8 cellular contexts compared by ENCODE assay signal in the genomic region with DNA sequence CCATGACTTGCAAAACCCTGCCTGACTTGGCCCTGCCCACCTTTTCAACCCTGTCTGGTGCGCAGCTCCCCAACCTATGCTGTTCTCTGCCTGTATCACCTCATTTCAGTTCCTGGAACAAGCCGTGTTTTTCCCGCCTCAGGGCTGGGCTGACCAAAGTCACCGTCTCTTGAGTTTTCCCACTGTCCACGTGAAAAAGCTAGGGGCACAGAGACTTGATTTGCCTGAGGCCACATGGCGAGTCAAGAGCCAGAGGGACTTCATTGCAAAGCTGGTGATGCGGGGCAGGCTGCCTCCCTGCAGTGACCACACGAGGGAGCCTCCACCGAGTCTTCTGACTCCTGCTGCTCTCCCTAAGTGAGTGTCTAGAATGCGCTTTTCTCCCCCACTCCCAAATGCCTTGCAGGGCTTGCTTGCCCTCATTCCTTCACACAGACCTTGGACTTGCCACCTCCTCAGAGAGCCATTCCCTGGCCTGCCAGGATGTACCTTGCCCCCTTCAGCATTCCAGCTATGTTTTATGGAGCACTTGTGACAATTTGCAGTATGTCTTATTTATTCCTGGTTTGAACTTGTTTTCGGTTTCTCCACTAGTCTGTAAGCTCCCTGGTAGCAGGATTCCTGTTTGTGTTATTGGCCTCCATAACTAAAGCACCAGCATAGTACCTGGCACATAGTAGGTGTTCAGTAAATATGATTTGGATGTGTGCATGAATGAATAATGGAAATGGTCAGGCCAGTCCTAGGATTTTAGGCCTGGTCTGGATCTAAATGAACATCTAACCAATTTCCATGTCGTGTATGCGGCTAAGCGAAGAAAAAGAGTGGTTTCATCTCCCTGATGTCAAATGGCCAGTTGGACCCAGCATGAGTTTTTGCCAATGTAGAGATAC.
A peak's percentile ranks its signal among the peaks of the same experiment; 100 is the strongest.
DNase-seq lines count a peak whose midpoint lies in the region; ATAC-seq and TF ChIP-seq lines count a peak whose summit lies in the region.

No MANE protein-coding gene starts in this region.

- no peak overlapping the region for H3K27ac ChIP-seq in coronary artery

- no peak overlapping the region; the same call in 1 of the 2 replicates for H3K4me3 ChIP-seq in AG09309 (ENCODE audit: control insufficient read depth, low read depth, low read length)
- H3K4me3 ChIP-seq in GM12864 (ENCODE audit: low read depth, low read length) = no peak overlapping the region
- no peak overlapping the region for H3K4me3 ChIP-seq in coronary artery

- no peak overlapping the region for H3K27ac Mint-ChIP-seq in activated CD4-positive, alpha-beta T cell treated with anti-CD3 and anti-CD28 coated beads, Interleukin-2, amount 10 ng/mL, durations not matched to agents 7 days and 5 days
- H3K27ac Mint-ChIP-seq in osteocyte (ENCODE audit: unreplicated experiment) = peak overlapping the region; percentile 46

- POLR2A ChIA-PET in activated CD4-positive, alpha-beta T cell treated with anti-CD3 and anti-CD28 coated beads, Interleukin-2, amount 10 ng/mL, durations not matched to agents 7 days and 5 days (lab: Charles Lee) = no interaction called here

- no peaks in the 10 kb centered on the region for H3K27me3 Mint-ChIP-seq in activated CD4-positive, alpha-beta T cell treated with anti-CD3 and anti-CD28 coated beads, Interleukin-2, amount 10 ng/mL, durations not matched to agents 7 days and 5 days
- H3K27me3 Mint-ChIP-seq in osteocyte (ENCODE audit: unreplicated experiment) = no peaks in the 10 kb centered on the region

- CTCF ChIA-PET in activated CD4-positive, alpha-beta T cell treated with anti-CD3 and anti-CD28 coated beads, Interleukin-2, amount 10 ng/mL, durations not matched to agents 7 days and 5 days (lab: Charles Lee) = no interaction called here

- no peak overlapping the region for H3K4me3 Mint-ChIP-seq in activated CD4-positive, alpha-beta T cell treated with anti-CD3 and anti-CD28 coated beads, Interleukin-2, amount 10 ng/mL, durations not matched to agents 7 days and 5 days
- no peak overlapping the region for H3K4me3 Mint-ChIP-seq in osteocyte (ENCODE audit: unreplicated experiment)

- no peak for ATAC-seq in GM21576 (IDR thresholded peaks at IDR 0.05; ENCODE audit: unreplicated experiment)

- H3K9me3 Mint-ChIP-seq in activated CD4-positive, alpha-beta T cell treated with anti-CD3 and anti-CD28 coated beads, Interleukin-2, amount 10 ng/mL, durations not matched to agents 7 days and 5 days = no peaks in the 10 kb centered on the region
- H3K9me3 Mint-ChIP-seq in osteocyte (ENCODE audit: unreplicated experiment) = no peaks in the 10 kb centered on the region

- no peaks in the 10 kb centered on the region for H3K36me3 Mint-ChIP-seq in activated CD4-positive, alpha-beta T cell treated with anti-CD3 and anti-CD28 coated beads, Interleukin-2, amount 10 ng/mL, durations not matched to agents 7 days and 5 days (ENCODE audit: low read depth)
- no peaks in the 10 kb centered on the region for H3K36me3 Mint-ChIP-seq in osteocyte (ENCODE audit: unreplicated experiment)

- DNase-seq in AG09309 (ENCODE audit: low read depth) (peak; percentile 71), GM12864 (ENCODE audit: low read depth) (no peak), NCI-H2029 treated with DMSO at 0.1 percent for 48 hours (lab: John Stamatoyannopoulos, UW) (peak; percentile 14), foreskin melanocyte (peak; percentile 29), osteocyte (ENCODE audit: extremely low spot score, unreplicated experiment) (no peak), coronary artery (ENCODE audit: low spot score) (no peak)
- peak; percentile 33 for DNase-seq in activated CD4-positive, alpha-beta T cell treated with anti-CD3 and anti-CD28 coated beads, Interleukin-2, amount 10 ng/mL, durations not matched to agents 7 days and 5 days

- peaks cover 9% of the 10 kb centered on the region for H3K4me1 Mint-ChIP-seq in activated CD4-positive, alpha-beta T cell treated with anti-CD3 and anti-CD28 coated beads, Interleukin-2, amount 10 ng/mL, durations not matched to agents 7 days and 5 days
- H3K4me1 Mint-ChIP-seq in osteocyte (ENCODE audit: unreplicated experiment) = peaks cover 20% of the 10 kb centered on the region

- peak; percentile 92 for TF ChIP-seq CTCF in AG09309 (IDR thresholded peaks at IDR 0.05; ENCODE audit: control insufficient read depth, insufficient read depth, low read depth, low read length, missing control alignments)
- peak; percentile 74 for TF ChIP-seq CTCF in GM12864 (IDR thresholded peaks at IDR 0.05; ENCODE audit: low read depth, low read length, missing control alignments)
- peak; percentile 87 for TF ChIP-seq CTCF in osteocyte (IDR thresholded peaks at IDR 0.05)
- no peak for TF ChIP-seq CTCF in coronary artery (IDR thresholded peaks at IDR 0.05)

Comparison
In these comparisons a context has a peak if more than half of its experiments do, and no peak if none do; other contexts are left out.
1. DNase-seq: peak in AG09309 (single experiment), NCI-H2029 treated with DMSO at 0.1 percent for 48 hours (single experiment), activated CD4-positive, alpha-beta T cell treated with anti-CD3 and anti-CD28 coated beads, Interleukin-2, amount 10 ng/mL, durations not matched to agents 7 days and 5 days (single experiment) and foreskin melanocyte (single experiment); none in GM12864 (single experiment), osteocyte (single experiment) and coronary artery (single experiment).